ENCODE assay signal across 13 cellular contexts in genomic region chr10:46546591-46547330, GRCh38. TPM values are rescaled to one million over a fixed set of nuclear protein-coding genes. Genes with fewer than 3 reads are reported as not detected.
DNase-seq lines count a peak whose midpoint lies in the region; ATAC-seq, FAIRE-seq and TF ChIP-seq lines count a peak whose summit lies in the region.
"Had no signal": no experiment of that assay in that cellular context is flagged by ENCODE, and none has a peak within 500 bp of the region (broad histone marks: within the 10 kb centered on the region; RNA-seq: fewer than 3 reads in every experiment).

No MANE protein-coding gene starts in this region.

- H3K4me3 ChIP-seq in kidney (ENCODE audit: low read length in 2 of 2) (no peak overlapping the region), stomach (no peak overlapping the region)
- H3K4me3 ChIP-seq: SJCRH30 had no signal

- no peak for ATAC-seq in activated CD8-positive, alpha-beta T cell treated with anti-CD3 and anti-CD28 coated beads for 36 hours
- no peak for ATAC-seq in activated CD8-positive, alpha-beta T cell treated with anti-CD3 and anti-CD28 coated beads, Interleukin-2, amount 10 ng/mL, durations not matched to agents 7 days and 5 days
- ATAC-seq in GM18909 (IDR thresholded peaks at IDR 0.05; ENCODE audit: poor library complexity, unreplicated experiment) (no peak), GM19397 (IDR thresholded peaks at IDR 0.05; ENCODE audit: unreplicated experiment) (no peak)

- no peak for TF ChIP-seq CTCF in activated CD8-positive, alpha-beta T cell treated with anti-CD3 and anti-CD28 coated beads for 36 hours (IDR thresholded peaks at IDR 0.05)
- TF ChIP-seq CTCF in kidney (IDR thresholded peaks at IDR 0.05; ENCODE audit: borderline replicate concordance, extremely low read depth, insufficient read depth) (no peak), stomach (IDR thresholded peaks at IDR 0.05) (no peak)

- H3K36me3 ChIP-seq in kidney (ENCODE audit: control insufficient read depth in 1 of 2, insufficient read depth in 2 of 2, low read length in 2 of 2) (no peaks in the 10 kb centered on the region), stomach (peaks cover 0 to 21% (median 19%) of the 10 kb centered on the region in 4 donors)
- H3K36me3 ChIP-seq: brain microvascular endothelial cell, SJCRH30 had no signal

- H3K27ac Mint-ChIP-seq in activated CD8-positive, alpha-beta T cell treated with anti-CD3 and anti-CD28 coated beads for 36 hours: no peak overlapping the region
- no peak overlapping the region for H3K27ac Mint-ChIP-seq in activated CD8-positive, alpha-beta T cell treated with anti-CD3 and anti-CD28 coated beads, Interleukin-2, amount 10 ng/mL, durations not matched to agents 7 days and 5 days
- H3K27ac Mint-ChIP-seq: HFFc6 had no signal

- no peak for TF ChIP-seq POLR2A in stomach (IDR thresholded peaks at IDR 0.05)

- no peak for FAIRE-seq in kidney (lab: Jason Lieb, UNC)

- TF ChIP-seq EP300 in stomach (IDR thresholded peaks at IDR 0.05): no peak

- CTCF ChIA-PET in activated CD8-positive, alpha-beta T cell treated with anti-CD3 and anti-CD28 coated beads for 36 hours (lab: Charles Lee): no interaction called here
- CTCF ChIA-PET in activated CD8-positive, alpha-beta T cell treated with anti-CD3 and anti-CD28 coated beads, Interleukin-2, amount 10 ng/mL, durations not matched to agents 7 days and 5 days (lab: Charles Lee): no interaction called here

- H3K27me3 Mint-ChIP-seq in activated CD8-positive, alpha-beta T cell treated with anti-CD3 and anti-CD28 coated beads for 36 hours: peaks cover 11% of the 10 kb centered on the region
- peaks cover 13% of the 10 kb centered on the region for H3K27me3 Mint-ChIP-seq in activated CD8-positive, alpha-beta T cell treated with anti-CD3 and anti-CD28 coated beads, Interleukin-2, amount 10 ng/mL, durations not matched to agents 7 days and 5 days (ENCODE audit: low read depth)

- no peak overlapping the region for H3K4me3 Mint-ChIP-seq in activated CD8-positive, alpha-beta T cell treated with anti-CD3 and anti-CD28 coated beads for 36 hours
- H3K4me3 Mint-ChIP-seq in activated CD8-positive, alpha-beta T cell treated with anti-CD3 and anti-CD28 coated beads, Interleukin-2, amount 10 ng/mL, durations not matched to agents 7 days and 5 days: no peak overlapping the region
- H3K4me3 Mint-ChIP-seq: HFFc6 had no signal

- intact Hi-C loops in activated CD8-positive, alpha-beta T cell treated with anti-CD3 and anti-CD28 coated beads for 36 hours (cut with micrococcal nuclease): no loop called here
- intact Hi-C loops in kidney (cut with DNase I): no loop called here
- intact Hi-C loops in stomach (cut with DNase I; ENCODE audit: low total_unique reads): no loop called here

- no peak overlapping the region for H3K27ac ChIP-seq in kidney (ENCODE audit: low read depth in 2 of 2, low read length in 2 of 2)
- H3K27ac ChIP-seq in stomach: no peak overlapping the region
- H3K27ac ChIP-seq: brain microvascular endothelial cell, SJCRH30 had no signal

- H3K9me3 ChIP-seq in kidney (ENCODE audit: control insufficient read depth in 1 of 2, low read length in 2 of 2) (no peaks in the 10 kb centered on the region), stomach (no peaks in the 10 kb centered on the region)
- H3K9me3 ChIP-seq: SJCRH30 had no signal

- WGBS in stomach, 5 donors: 65 to 74% (median 69%) methylated on average over 9 of the region's 9 CpGs

- H3K4me1 ChIP-seq in kidney (ENCODE audit: control insufficient read depth in 1 of 2, insufficient read depth in 1 of 2, low read depth in 1 of 2, low read length in 2 of 2) (no peaks in the 10 kb centered on the region), stomach (peaks cover 12 to 22% (median 20%) of the 10 kb centered on the region in 4 donors)
- H3K4me1 ChIP-seq: SJCRH30 had no signal

- peak; percentile 0 for DNase-seq in activated CD8-positive, alpha-beta T cell treated with anti-CD3 and anti-CD28 coated beads for 36 hours
- no peak for DNase-seq in activated CD8-positive, alpha-beta T cell treated with anti-CD3 and anti-CD28 coated beads, Interleukin-2, amount 10 ng/mL, durations not matched to agents 7 days and 5 days
- peak; percentile 52 for DNase-seq in activated CD8-positive, alpha-beta memory T cell treated with anti-CD3 and anti-CD28 coated beads for 24 hours
- DNase-seq in kidney (peak; percentile 70), stomach (peak; percentile 48), NCI-H446 (lab: John Stamatoyannopoulos, UW) (no peak)
- DNase-seq: brain microvascular endothelial cell, HFFc6, NCI-H1694 treated with DMSO at 0.1 percent for 48 hours, SJCRH30 had no signal

- H3K4me1 Mint-ChIP-seq in activated CD8-positive, alpha-beta T cell treated with anti-CD3 and anti-CD28 coated beads for 36 hours (ENCODE audit: low read depth): no peaks in the 10 kb centered on the region
- no peaks in the 10 kb centered on the region for H3K4me1 Mint-ChIP-seq in activated CD8-positive, alpha-beta T cell treated with anti-CD3 and anti-CD28 coated beads, Interleukin-2, amount 10 ng/mL, durations not matched to agents 7 days and 5 days (ENCODE audit: low read depth)

- H3K36me3 Mint-ChIP-seq in activated CD8-positive, alpha-beta T cell treated with anti-CD3 and anti-CD28 coated beads for 36 hours (ENCODE audit: low read depth): no peaks in the 10 kb centered on the region
- H3K36me3 Mint-ChIP-seq in activated CD8-positive, alpha-beta T cell treated with anti-CD3 and anti-CD28 coated beads, Interleukin-2, amount 10 ng/mL, durations not matched to agents 7 days and 5 days (ENCODE audit: low read depth): no peaks in the 10 kb centered on the region

- H3K9ac ChIP-seq in kidney (ENCODE audit: low read length in 2 of 2): no peak overlapping the region

- POLR2A ChIA-PET in activated CD8-positive, alpha-beta T cell treated with anti-CD3 and anti-CD28 coated beads for 36 hours (lab: Charles Lee): no interaction called here
- POLR2A ChIA-PET in activated CD8-positive, alpha-beta T cell treated with anti-CD3 and anti-CD28 coated beads, Interleukin-2, amount 10 ng/mL, durations not matched to agents 7 days and 5 days (lab: Charles Lee): no interaction called here

- H3K27me3 ChIP-seq in stomach: peaks cover 0 to 4% (median 3%) of the 10 kb centered on the region in 3 donors
- H3K27me3 ChIP-seq: brain microvascular endothelial cell, SJCRH30 had no signal

- H3K9me3 Mint-ChIP-seq in activated CD8-positive, alpha-beta T cell treated with anti-CD3 and anti-CD28 coated beads for 36 hours: no peaks in the 10 kb centered on the region
- no peaks in the 10 kb centered on the region for H3K9me3 Mint-ChIP-seq in activated CD8-positive, alpha-beta T cell treated with anti-CD3 and anti-CD28 coated beads, Interleukin-2, amount 10 ng/mL, durations not matched to agents 7 days and 5 days (ENCODE audit: insufficient read depth)
- H3K9me3 Mint-ChIP-seq: HFFc6 had no signal

RNA-seq across cellular contexts. Expression of gene GPRIN2, which starts 9.7 kb away (rescaled TPM):
- not detected for total RNA-seq in activated CD8-positive, alpha-beta T cell treated with anti-CD3 and anti-CD28 coated beads for 36 hours
- total RNA-seq in activated CD8-positive, alpha-beta T cell treated with anti-CD3 and anti-CD28 coated beads, Interleukin-2, amount 10 ng/mL, durations not matched to agents 7 days and 5 days: not detected
- total RNA-seq in kidney: 12.6 TPM
- 8.5 TPM for polyA plus RNA-seq in kidney (ENCODE audit: insufficient read depth, low read depth, low replicate concordance)
- 10 to 100 TPM in 4 of 5 donors, 1 to 10 TPM in 1; 3.5 to 27.8 (median 15.2) TPM for total RNA-seq in stomach
- 10 to 100 TPM in 1 of 3 donors, 1 to 10 TPM in 2; 5.0 to 10.8 (median 5.0) TPM for polyA plus RNA-seq in stomach
- total RNA-seq: fibroblast of lung, HFFc6, SJCRH30 had no signal
- polyA plus RNA-seq: fibroblast of lung had no signal

RNA-seq across cellular contexts. Expression of gene SYT15, which starts 32.2 kb away (rescaled TPM):
- under 1 TPM; 0.59 to 0.98 TPM for total RNA-seq in activated CD8-positive, alpha-beta T cell treated with anti-CD3 and anti-CD28 coated beads for 36 hours
- 1 to 10 TPM in 1 of 2 experiments, under 1 TPM in 1; 0.55 to 1.0 TPM for total RNA-seq in activated CD8-positive, alpha-beta T cell treated with anti-CD3 and anti-CD28 coated beads, Interleukin-2, amount 10 ng/mL, durations not matched to agents 7 days and 5 days
- total RNA-seq in kidney (12.7 TPM), stomach (10 to 100 TPM in 1 of 5 donors, 1 to 10 TPM in 1, under 1 TPM in 1, not detected in 2; 0.29 to 85.8 (median 2.9) TPM)
- polyA plus RNA-seq in kidney (ENCODE audit: insufficient read depth, low read depth, low replicate concordance) (2.1 TPM), stomach (under 1 TPM; 0.12 to 0.95 (median 0.92) TPM)
- total RNA-seq: SJCRH30 had no signal

Comparison
In these comparisons a context has a peak if more than half of its experiments do, and no peak if none do; other contexts are left out.
1. DNase-seq: peak in activated CD8-positive, alpha-beta T cell treated with anti-CD3 and anti-CD28 coated beads for 36 hours (single experiment), activated CD8-positive, alpha-beta memory T cell treated with anti-CD3 and anti-CD28 coated beads for 24 hours (single experiment), kidney (single experiment) and stomach (single experiment); none in activated CD8-positive, alpha-beta T cell treated with anti-CD3 and anti-CD28 coated beads, Interleukin-2, amount 10 ng/mL, durations not matched to agents 7 days and 5 days (single experiment) and NCI-H446 (0 of 2).
2. RNA of gene GPRIN2, which starts 9.7 kb away (total RNA-seq): 3.5 to 27.8 TPM in stomach and 12.6 TPM in kidney (single experiment); not detected in activated CD8-positive, alpha-beta T cell treated with anti-CD3 and anti-CD28 coated beads for 36 hours and not detected in activated CD8-positive, alpha-beta T cell treated with anti-CD3 and anti-CD28 coated beads, Interleukin-2, amount 10 ng/mL, durations not matched to agents 7 days and 5 days; every median in the first group is over 4 times any median in the second.